Comparison of ENCODE assay signal across 26 cellular contexts in the genomic region with DNA sequence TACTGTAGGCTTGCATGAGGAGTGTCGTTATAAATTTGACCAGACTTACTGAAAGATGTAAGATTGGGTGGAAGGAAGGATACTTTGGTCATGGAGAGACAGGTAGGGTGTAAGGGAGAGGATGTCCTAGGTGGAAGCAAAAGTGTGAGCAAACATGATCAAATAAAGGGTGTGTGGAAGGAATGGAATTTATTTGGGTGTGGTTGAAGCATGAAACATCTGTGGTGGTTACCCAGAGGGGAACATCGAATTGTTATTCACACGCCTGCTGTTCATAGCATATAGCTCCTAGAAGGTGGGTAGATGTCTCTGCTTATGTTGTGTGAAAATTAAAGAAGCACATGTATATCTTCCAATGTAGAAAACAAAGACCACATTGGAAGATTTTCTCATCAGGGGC.
"Had no signal": no experiment of that assay in that cellular context is flagged by ENCODE, and none has a peak within 500 bp of the region (broad histone marks: within the 10 kb centered on the region; RNA-seq: fewer than 3 reads in every experiment).

No MANE protein-coding gene starts in this region.

- FAIRE-seq: kidney had no signal

- H3K4me3 ChIP-seq: left ventricle myocardium inferior, lung, mucosa of descending colon, ovary, prostate gland, skin epidermis, stomach, testis, thyroid gland, transverse colon, upper lobe of right lung had no signal

- H3K4me1 Mint-ChIP-seq: memory B cell; naive thymus-derived CD4-positive, alpha-beta T cell had no signal

- H3K9me3 ChIP-seq: ovary, prostate gland, testis, thyroid gland had no signal

- H3K4me1 ChIP-seq: left ventricle myocardium inferior, prostate gland, stomach, testis, thyroid gland, transverse colon, upper lobe of right lung had no signal

- H3K27me3 ChIP-seq: ovary, stomach, testis, transverse colon had no signal

- H3K36me3 Mint-ChIP-seq: memory B cell had no signal

- H3K27ac Mint-ChIP-seq: memory B cell; naive thymus-derived CD4-positive, alpha-beta T cell; natural killer cell treated with Interleukin-12 subunit alpha and Interleukin-12 subunit beta and Interleukin-15 and Interleukin-18, amount 100 ng/mL, for 72 hours; stimulated activated naive B cell treated with anti-CD40 and anti-IgM and Interleukin-4, amounts not matched to agents 10 μg/mL and 1 μg/mL and 100 μg/mL, for 72 hours had no signal

- H3K36me3 ChIP-seq: left ventricle myocardium inferior, ovary, prostate gland, stomach, thyroid gland, transverse colon, upper lobe of right lung had no signal

- H3K27ac ChIP-seq: left ventricle myocardium inferior, ovary, prostate gland, skin epidermis, stomach, testis, thyroid gland, transverse colon, upper lobe of right lung had no signal

- DNase-seq: hippocampal formation; kidney; left ventricle myocardium inferior; midbrain; mucosa of descending colon; naive thymus-derived CD4-positive, alpha-beta T cell; ovary; posterior cingulate gyrus; retina; right cardiac atrium; stimulated activated CD4-positive, alpha-beta T cell treated with anti-CD3 and anti-CD28 coated beads, Interleukin-12 subunit alpha, Interleukin-12 subunit beta, amount 100 ng/mL, for 4 hours; stimulated activated CD4-positive, alpha-beta T cell treated with anti-CD3 and anti-CD28 coated beads, Interleukin-15, amount 100 ng/mL, for 24 hours; stimulated activated CD4-positive, alpha-beta T cell treated with anti-CD3 and anti-CD28 coated beads, Interleukin-2, amount 100 ng/mL, for 24 hours; stimulated activated CD4-positive, alpha-beta T cell treated with anti-CD3 and anti-CD28 coated beads, Interleukin-4, amount 100 ng/mL, for 1 hour; stimulated activated naive B cell treated with anti-CD40 and anti-IgM and Interleukin-4, amounts not matched to agents 10 μg/mL and 1 μg/mL and 100 μg/mL, for 72 hours; stimulated activated naive CD8-positive, alpha-beta T cell treated with anti-CD3 and anti-CD28 coated beads, Interleukin-15, Interleukin-2, amounts not matched to agents 100 U/mL and 50 U/mL, for 24 hours; stomach; testis; thyroid gland; transverse colon; upper lobe of right lung had no signal

- H3K4me3 Mint-ChIP-seq: memory B cell; naive thymus-derived CD4-positive, alpha-beta T cell; natural killer cell treated with Interleukin-12 subunit alpha and Interleukin-12 subunit beta and Interleukin-15 and Interleukin-18, amount 100 ng/mL, for 72 hours; stimulated activated naive B cell treated with anti-CD40 and anti-IgM and Interleukin-4, amounts not matched to agents 10 μg/mL and 1 μg/mL and 100 μg/mL, for 72 hours had no signal
